Comparison of ENCODE assay signal across 9 cellular contexts in genomic region chr1:183167676-183168075, GRCh38. TPM values are rescaled to one million over a fixed set of nuclear protein-coding genes. Genes with fewer than 3 reads are reported as not detected.
"Had no signal": no experiment of that assay in that cellular context is flagged by ENCODE, and none has a peak within 500 bp of the region (broad histone marks: within the 10 kb centered on the region; RNA-seq: fewer than 3 reads in every experiment).

No MANE protein-coding gene starts in this region.

- H3K4me3 ChIP-seq: GM23248, HAP-1 had no signal

- H3K27ac Mint-ChIP-seq: HFFc6, IgD-negative memory B cell had no signal

- H3K27ac ChIP-seq: GM23248, HL-60 had no signal

- H3K36me3 Mint-ChIP-seq: IgD-negative memory B cell had no signal

- H3K4me1 Mint-ChIP-seq: IgD-negative memory B cell had no signal

- H3K36me3 ChIP-seq: HAP-1 had no signal

- DNase-seq: GM23248, GOT3, H7, HFFc6 had no signal

- H3K9me3 Mint-ChIP-seq: HFFc6, IgD-negative memory B cell had no signal

- H3K4me3 Mint-ChIP-seq: HFFc6, IgD-negative memory B cell had no signal

- ATAC-seq: HCT116, HepG2 had no signal

- H3K4me1 ChIP-seq: HAP-1 had no signal

RNA-seq across cellular contexts. Expression of gene LAMC2, which starts 18.4 kb away (rescaled TPM):
- total RNA-seq: HepG2 had no signal
- polyA plus RNA-seq: IgD-negative memory B cell had no signal
